In the genomic region with DNA sequence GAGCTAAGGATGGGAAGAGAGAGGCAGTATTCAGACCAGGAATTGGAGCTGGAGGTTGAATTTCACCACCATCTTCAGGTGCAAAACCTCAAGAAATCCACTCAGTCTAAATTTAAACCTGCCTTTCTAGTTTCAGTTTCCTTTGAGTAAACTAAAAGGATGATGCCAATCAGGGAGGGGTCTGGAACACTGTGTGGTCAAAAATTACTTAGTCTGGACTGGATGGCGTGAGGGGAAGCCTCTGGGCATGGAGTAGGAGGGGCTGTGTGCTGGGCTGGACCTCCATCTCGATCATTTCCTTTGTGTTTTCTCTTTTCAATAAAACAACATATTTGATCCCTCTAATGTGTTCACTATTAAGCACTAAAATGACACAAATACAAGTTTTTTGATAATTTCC, we compare ENCODE assay signal across 22 cellular contexts.
"Had no signal": no experiment of that assay in that cellular context is flagged by ENCODE, and none has a peak within 500 bp of the region (broad histone marks: within the 10 kb centered on the region; RNA-seq: fewer than 3 reads in every experiment).

No MANE protein-coding gene starts in this region.

- H3K4me1 ChIP-seq: ascending aorta, breast epithelium, foreskin keratinocyte, prostate gland had no signal

- H3K36me3 ChIP-seq: ascending aorta, breast epithelium, prostate gland had no signal

- H3K4me3 ChIP-seq: ascending aorta, breast epithelium, prostate gland had no signal

- H3K9me3 ChIP-seq: ascending aorta, breast epithelium, prostate gland had no signal

- DNase-seq: activated CD4-positive, alpha-beta T cell treated with anti-CD3 and anti-CD28 coated beads for 1 hour; activated CD4-positive, alpha-beta T cell treated with anti-CD3 and anti-CD28 coated beads, Interleukin-2, amount 50 U/mL, for 48 hours; activated naive CD4-positive, alpha-beta T cell treated with anti-CD3 and anti-CD28 coated beads for 36 hours; cerebellar nuclear complex; effector memory CD4-positive, alpha-beta T cell; foreskin keratinocyte; head of caudate nucleus; immature natural killer cell; nephron progenitor cell; occipital lobe; right cardiac atrium; small intestine; stimulated activated CD4-positive, alpha-beta T cell treated with anti-CD3 and anti-CD28 coated beads, Interleukin-4, amount 100 ng/mL, for 4 hours; stimulated activated CD8-positive, alpha-beta memory T cell treated with anti-CD3 and anti-CD28 coated beads, Interleukin-4, amount 100 ng/mL, for 48 hours; stimulated activated naive CD4-positive, alpha-beta T cell treated with Interleukin-2 at 50 U/mL for 16 hours had no signal

- H3K36me3 Mint-ChIP-seq: immature natural killer cell, mesothelial cell of epicardium had no signal

- H3K27ac Mint-ChIP-seq: activated naive CD4-positive, alpha-beta T cell treated with anti-CD3 and anti-CD28 coated beads for 36 hours; activated T-helper 2 cell treated with anti-CD3 and anti-CD28 coated beads, Interferon-gamma antibody, Interleukin-2, Interleukin-4, amounts not matched to agents 10 μg/mL and 5 μg/mL and 100 μg/mL, durations not matched to agents 14 hours and 24 hours and 36 hours; dendritic cell treated with granulocyte-macrophage colony-stimulating factor and Interleukin-4, amounts not matched to agents 40 ng/mL and 50 ng/mL, for 4 days; immature natural killer cell; mesothelial cell of epicardium had no signal

- H3K27ac ChIP-seq: ascending aorta, breast epithelium, foreskin keratinocyte, prostate gland, VCaP had no signal

- H3K27me3 ChIP-seq: ascending aorta, breast epithelium had no signal

- H3K9me3 Mint-ChIP-seq: activated naive CD4-positive, alpha-beta T cell treated with anti-CD3 and anti-CD28 coated beads for 36 hours; activated T-helper 2 cell treated with anti-CD3 and anti-CD28 coated beads, Interferon-gamma antibody, Interleukin-2, Interleukin-4, amounts not matched to agents 10 μg/mL and 5 μg/mL and 100 μg/mL, durations not matched to agents 14 hours and 24 hours and 36 hours; dendritic cell treated with granulocyte-macrophage colony-stimulating factor and Interleukin-4, amounts not matched to agents 40 ng/mL and 50 ng/mL, for 4 days; mesothelial cell of epicardium; nephron progenitor cell had no signal

- ATAC-seq: foreskin keratinocyte, right cardiac atrium had no signal
